Comparison of ENCODE assay signal across 29 cellular contexts in genomic region chr7:18109762-18110161, GRCh38.
A peak's percentile ranks its signal among the peaks of the same experiment; 100 is the strongest.
DNase-seq lines count a peak whose midpoint lies in the region; ATAC-seq, FAIRE-seq and TF ChIP-seq lines count a peak whose summit lies in the region.
"Had no signal": no experiment of that assay in that cellular context is flagged by ENCODE, and none has a peak within 500 bp of the region (broad histone marks: within the 10 kb centered on the region; RNA-seq: fewer than 3 reads in every experiment).

No MANE protein-coding gene starts in this region.

- H3K27me3 ChIP-seq in transverse colon, result no peaks in the 10 kb centered on the region
- H3K27me3 ChIP-seq: BLaER1, MG63, testis had no signal

- ATAC-seq in Right ventricle myocardium inferior, result no peak
- ATAC-seq: K562; left lobe of liver; naive thymus-derived CD4-positive, alpha-beta T cell; right cardiac atrium; stimulated activated naive B cell treated with anti-CD40 and anti-IgM and Interleukin-4, amounts not matched to agents 10 μg/mL and 1 μg/mL and 100 μg/mL, for 72 hours had no signal

- H3K9me3 ChIP-seq in transverse colon, result no peaks in the 10 kb centered on the region
- H3K9me3 ChIP-seq: BLaER1, MG63, testis had no signal

- H3K27ac ChIP-seq in transverse colon, result no peak overlapping the region
- H3K27ac ChIP-seq: BLaER1, testis, VCaP had no signal

- intact Hi-C loops in transverse colon (cut with DNase I; ENCODE audit: low total_unique reads), result no loop called here
- intact Hi-C loops in Right ventricle myocardium inferior (cut with DNase I), result no loop called here

- TF ChIP-seq EP300 in transverse colon (IDR thresholded peaks at IDR 0.05; ENCODE audit: low read depth), result no peak

- FAIRE-seq in GM19239 (lab: Jason Lieb, UNC), result no peak
- FAIRE-seq: K562 had no signal

- TF ChIP-seq POLR2A in transverse colon (IDR thresholded peaks at IDR 0.05), result no peak

- in situ Hi-C loops in transverse colon (cut with MboI; ENCODE audit: low pct_ligation_motif_present in 1 of 4, low pct_unique_long_range_greater_than_20kb in 1 of 4, low sequenced_read_pairs in 3 of 4), result no loop called here

- no peak for TF ChIP-seq CTCF in transverse colon (IDR thresholded peaks at IDR 0.05)

- 29 to 69% methylated on average over 1 of the region's 1 CpG for WGBS in transverse colon (ENCODE audit: low coverage in 1 of 2), 2 donors

- H3K36me3 ChIP-seq in transverse colon, result no peaks in the 10 kb centered on the region
- H3K36me3 ChIP-seq: BLaER1, MG63 had no signal

- no peak overlapping the region for H3K4me3 ChIP-seq in transverse colon
- H3K4me3 ChIP-seq: BLaER1, K562, MG63, testis had no signal

- no peaks in the 10 kb centered on the region for H3K4me1 ChIP-seq in transverse colon
- H3K4me1 ChIP-seq: BLaER1, testis had no signal

- peak; percentile 86 for DNase-seq in DMS79 (lab: John Stamatoyannopoulos, UW)
- DNase-seq in M059J (ENCODE audit: low read depth), result peak; percentile 50
- peak; percentile 44 for DNase-seq in astrocyte of the hippocampus (ENCODE audit: low read depth, low spot score)
- DNase-seq in hepatic stellate cell (ENCODE audit: low spot score), result peak; percentile 34
- no peak for DNase-seq in middle frontal gyrus (ENCODE audit: extremely low spot score, low spot score)
- no peak for DNase-seq in transverse colon
- no peak for DNase-seq in GM19239 (ENCODE audit: insufficient read length, low spot score)
- DNase-seq in Right ventricle myocardium inferior (ENCODE audit: missing footprints), result no peak
- DNase-seq: activated CD4-positive, alpha-beta T cell treated with anti-CD3 and anti-CD28 coated beads, Interleukin-2, amount 10 ng/mL, durations not matched to agents 24 days and 14 days; activated naive CD4-positive, alpha-beta T cell; activated T-cell treated with anti-CD3 and anti-CD28 coated beads, Interleukin-2, amount 50 U/mL, for 48 hours; caudate nucleus; dermis blood vessel endothelial cell; foreskin melanocyte; mesendoderm; MG63; naive thymus-derived CD4-positive, alpha-beta T cell; NCI-H1436 treated with DMSO at 0.1 percent for 48 hours; NCI-H2107; NCI-H510A treated with DMSO at 0.1 percent for 48 hours; right cardiac atrium; RPMI8226; stimulated activated CD4-positive, alpha-beta T cell treated with anti-CD3 and anti-CD28 coated beads, Interleukin-4, amount 100 ng/mL, for 1 hour; stimulated activated naive B cell treated with anti-CD40 and anti-IgM and Interleukin-4, amounts not matched to agents 10 μg/mL and 1 μg/mL and 100 μg/mL, for 72 hours; testis had no signal

Comparison
In these comparisons a context has a peak if more than half of its experiments do, and no peak if none do; other contexts are left out.
1. DNase-seq: peak in DMS79 (single experiment), M059J (single experiment), astrocyte of the hippocampus (single experiment) and hepatic stellate cell (single experiment); none in middle frontal gyrus (single experiment), transverse colon (single experiment), GM19239 (single experiment) and Right ventricle myocardium inferior (single experiment).